Comparison of ENCODE assay signal across 17 cellular contexts in genomic region chr3:78825858-78826215, GRCh38.
DNase-seq lines count a peak whose midpoint lies in the region; ATAC-seq, FAIRE-seq and TF ChIP-seq lines count a peak whose summit lies in the region.
"Had no signal": no experiment of that assay in that cellular context is flagged by ENCODE, and none has a peak within 500 bp of the region (broad histone marks: within the 10 kb centered on the region; RNA-seq: fewer than 3 reads in every experiment).

No MANE protein-coding gene starts in this region.

- no peak overlapping the region for H3K4me3 ChIP-seq in upper lobe of right lung
- H3K4me3 ChIP-seq: BLaER1 had no signal

- intact Hi-C loops in upper lobe of right lung (cut with DNase I): no loop called here

- H3K9me3 ChIP-seq in upper lobe of right lung: no peaks in the 10 kb centered on the region

- no peaks in the 10 kb centered on the region for H3K27me3 ChIP-seq in upper lobe of right lung
- H3K27me3 ChIP-seq: BLaER1 had no signal

- H3K36me3 ChIP-seq in upper lobe of right lung: no peaks in the 10 kb centered on the region

- H3K27ac ChIP-seq in upper lobe of right lung: no peak overlapping the region
- H3K27ac ChIP-seq: BLaER1 had no signal

- no peaks in the 10 kb centered on the region for H3K4me1 ChIP-seq in upper lobe of right lung

- FAIRE-seq in D721Med (lab: Jason Lieb, UNC): peak; percentile 72
- FAIRE-seq: HepG2 had no signal

- DNase-seq in D721Med (ENCODE audit: insufficient read length, low spot score): no peak
- peak; percentile 45 for DNase-seq in SK-N-DZ (ENCODE audit: low spot score)
- DNase-seq in dedifferentiated amniotic fluid mesenchymal stem cell (ENCODE audit: extremely low spot score): peak; percentile 24
- DNase-seq in GM19240 (ENCODE audit: insufficient read length, low spot score): no peak
- DNase-seq in upper lobe of right lung: no peak
- DNase-seq in NCI-H69 (lab: John Stamatoyannopoulos, UW): no peak
- DNase-seq: CD4-positive, alpha-beta memory T cell; DMS79 treated with DMSO at 0.1 percent for 48 hours; GF-D8; GOT3; H7; HFFc6; KBM-7 had no signal

- ATAC-seq in HG03025 (IDR thresholded peaks at IDR 0.05; ENCODE audit: low FRiP score, unreplicated experiment) (no peak), upper lobe of right lung (no peak)
- ATAC-seq: HCT116, HepG2 had no signal

- TF ChIP-seq CTCF in D721Med (IDR thresholded peaks at IDR 0.05; ENCODE audit: insufficient read depth, missing control alignments) (no peak), upper lobe of right lung (IDR thresholded peaks at IDR 0.05) (no peak)

Comparison
In these comparisons a context has a peak if more than half of its experiments do, and no peak if none do; other contexts are left out.
1. DNase-seq: peak in SK-N-DZ (single experiment) and dedifferentiated amniotic fluid mesenchymal stem cell (single experiment); none in D721Med (single experiment), GM19240 (single experiment), upper lobe of right lung (single experiment) and NCI-H69 (single experiment).